ENCODE assay signal across 8 cellular contexts in genomic region chr18:712401-713134, GRCh38. TPM values are rescaled to one million over a fixed set of nuclear protein-coding genes. Genes with fewer than 3 reads are reported as not detected.
DNase-seq lines count a peak whose midpoint lies in the region; ATAC-seq, FAIRE-seq and TF ChIP-seq lines count a peak whose summit lies in the region.

ENOSF1 (minus strand) TSS chr18:712630; CDS start chr18:712587, 43 bp downstream.

- no peak for TF ChIP-seq POLR2A in GM12891 (IDR thresholded peaks at IDR 0.05; ENCODE audit: low read depth, low read length)

- H4K20me1 ChIP-seq in mammary epithelial cell (ENCODE audit: insufficient read depth, low read length): no peaks in the 10 kb centered on the region

- peak; percentile 89 for DNase-seq in GM12891 (ENCODE audit: insufficient read length, low spot score)
- peak; percentile 63 for DNase-seq in NCI-H1048 (lab: John Stamatoyannopoulos, UW)
- DNase-seq in WERI-Rb-1: peak; percentile 85
- peak; percentile 73 for DNase-seq in mammary epithelial cell
- peak; percentile 96 for DNase-seq in iPS-NIHi11 (ENCODE audit: low spot score)
- DNase-seq in small intestine: peak; percentile 89
- no peak for DNase-seq in NCI-H187 treated with DMSO at 0.1 percent for 48 hours (lab: John Stamatoyannopoulos, UW)

- BruUV-seq in mammary epithelial cell (replicated peaks; lab: Mats Ljungman, UMichigan): no TSS peak

- FAIRE-seq in GM12891 (lab: Jason Lieb, UNC): peak; percentile 80
- FAIRE-seq in small intestine (lab: Jason Lieb, UNC): no peak

- TF ChIP-seq CTCF in WERI-Rb-1 (IDR thresholded peaks at IDR 0.05; ENCODE audit: low read depth, low read length): peak; percentile 79
- TF ChIP-seq CTCF in mammary epithelial cell (conservative IDR thresholded peaks at IDR 0.05 in 1 of 2, IDR thresholded peaks at IDR 0.05 in 1 of 2; ENCODE audit: extremely low read depth in 1 of 2, insufficient read depth in 1 of 2, low read depth in 1 of 2, low read length in 2 of 2): peak; percentile 54 to 81

- CTCF ChIA-PET in mammary epithelial cell (lab: Charles Lee; ENCODE audit: low non-redundant PET): interaction anchor here (0.5 to 1.0 kb wide), 4 partner anchors 8 to 1527 kb away, joined by 3 to 5 read pairs (median 4); no protein-coding TSS in a partner anchor

- peaks cover 41% of the 10 kb centered on the region for H3K79me2 ChIP-seq in mammary epithelial cell (ENCODE audit: insufficient read depth, low read length)

- dilution Hi-C loops in mammary epithelial cell (cut with HindIII; ENCODE audit: low sequenced_read_pairs): no loop called here

- peak within 1 kb of the TSS; percentile 99 for H3K9ac ChIP-seq in mammary epithelial cell (ENCODE audit: insufficient read depth, low read length)

- H3K4me2 ChIP-seq in mammary epithelial cell (ENCODE audit: insufficient read depth, low read depth, low read length): peak within 1 kb of the TSS; percentile 95

- H3K36me3 ChIP-seq in WERI-Rb-1 (peaks cover 9% of the 10 kb centered on the region), mammary epithelial cell (ENCODE audit: insufficient read depth, low read length) (no peaks in the 10 kb centered on the region), small intestine (ENCODE audit: control insufficient read depth in 2 of 2, insufficient read depth in 2 of 2, low read length in 2 of 2) (peaks cover 0 to 2% of the 10 kb centered on the region in 2 donors)

- in situ Hi-C loops in mammary epithelial cell (cut with MboI; ENCODE audit: low sequenced_read_pairs in 2 of 2): no loop called here

- peak; percentile 86 for ATAC-seq in HG02571 (IDR thresholded peaks at IDR 0.05; ENCODE audit: unreplicated experiment)

- H3K27ac ChIP-seq in WERI-Rb-1 (peak within 1 kb of the TSS; percentile 77), mammary epithelial cell (ENCODE audit: insufficient read depth, low read depth, low read length) (peak within 1 kb of the TSS; percentile 88), small intestine (ENCODE audit: low read depth in 1 of 2, low read length in 1 of 2) (peak within 1 kb of the TSS; percentile 78 to 88)

- intact Hi-C loops in mammary epithelial cell (cut with micrococcal nuclease): loop anchor here (5.0 to 10.0 kb wide), 2 partner anchors 90 to 448 kb away; partner anchors contain the start of gene THOC1

- H2AFZ ChIP-seq in mammary epithelial cell (ENCODE audit: low read depth, low read length): peak within 1 kb of the TSS; percentile 99

- H3K27me3 ChIP-seq in WERI-Rb-1 (ENCODE audit: insufficient read depth, low read depth, severe bottlenecking): no peaks in the 10 kb centered on the region
- no peaks in the 10 kb centered on the region for H3K27me3 ChIP-seq in mammary epithelial cell (ENCODE audit: insufficient read depth, low read length)
- no peaks in the 10 kb centered on the region for H3K27me3 ChIP-seq in small intestine (ENCODE audit: control insufficient read depth in 2 of 2, insufficient read depth in 2 of 2, low read length in 2 of 2)

- H3K4me1 ChIP-seq in mammary epithelial cell (ENCODE audit: insufficient read depth, low read length): peaks cover 12% of the 10 kb centered on the region
- H3K4me1 ChIP-seq in small intestine (ENCODE audit: control insufficient read depth in 2 of 2, insufficient read depth in 1 of 2, low read depth in 1 of 2, low read length in 1 of 2): no peaks in the 10 kb centered on the region

- 11% methylated on average over 19 of the region's 91 CpGs for WGBS in mammary epithelial cell (ENCODE audit: low coverage, missing lambda C conversion rate)
- 4 to 7% (median 5%) methylated on average over 47 to 91 of the region's 91 CpGs for WGBS in small intestine, 3 donors

- H3K9me3 ChIP-seq in WERI-Rb-1 (ENCODE audit: severe bottlenecking): peaks cover 5% of the 10 kb centered on the region
- H3K9me3 ChIP-seq in mammary epithelial cell (replicated peaks; ENCODE audit: insufficient read depth, low read length): no peaks in the 10 kb centered on the region
- H3K9me3 ChIP-seq in small intestine (ENCODE audit: control insufficient read depth, low read depth): no peaks in the 10 kb centered on the region

- peak within 1 kb of the TSS; percentile 97 for H3K4me3 ChIP-seq in WERI-Rb-1 (ENCODE audit: low read depth, low read length)
- H3K4me3 ChIP-seq in mammary epithelial cell (replicated peaks in 1 of 3; ENCODE audit: insufficient read depth in 1 of 3, low read depth in 2 of 3, low read length in 3 of 3): peak within 1 kb of the TSS; percentile 62 to 92 (median 78)
- H3K4me3 ChIP-seq in small intestine (ENCODE audit: low read depth in 1 of 2, low read length in 2 of 2): peak within 1 kb of the TSS; percentile 61 to 66

TF ChIP-seq in GM12891, 5 proteins besides CTCF, POLR2A, EP300 and RAD21:
- TF ChIP-seq PAX5 (IDR thresholded peaks at IDR 0.05; ENCODE audit: insufficient read depth, low read length, severe bottlenecking) (no peak), POU2F2 (IDR thresholded peaks at IDR 0.05; ENCODE audit: low read depth, low read length) (no peak), POLR2AphosphoS5 (IDR thresholded peaks at IDR 0.05; ENCODE audit: low read depth, low read length) (peak; percentile 56; the same call in 1 of the 2 replicates), SPI1 (IDR thresholded peaks at IDR 0.05; ENCODE audit: low read depth, low read length) (no peak), TAF1 (IDR thresholded peaks at IDR 0.05; ENCODE audit: low read depth, low read length) (no peak)

RNA-seq across cellular contexts. Expression of gene ENOSF1, which starts in this region (rescaled TPM):
- polyA plus RNA-seq in GM12891 (2012; ENCODE audit: low read depth, missing spikeins): 27.7 TPM
- total RNA-seq in mammary epithelial cell: 10 to 100 TPM; 24.5 to 78.7 TPM
- polyA plus RNA-seq in mammary epithelial cell (16.4 TPM), small intestine (10 to 100 TPM; 35.4 to 78.3 (median 46.7) TPM)
- 121 TPM for polyA minus RNA-seq in mammary epithelial cell
